9 cellular contexts compared by ENCODE assay signal in the genomic region with DNA sequence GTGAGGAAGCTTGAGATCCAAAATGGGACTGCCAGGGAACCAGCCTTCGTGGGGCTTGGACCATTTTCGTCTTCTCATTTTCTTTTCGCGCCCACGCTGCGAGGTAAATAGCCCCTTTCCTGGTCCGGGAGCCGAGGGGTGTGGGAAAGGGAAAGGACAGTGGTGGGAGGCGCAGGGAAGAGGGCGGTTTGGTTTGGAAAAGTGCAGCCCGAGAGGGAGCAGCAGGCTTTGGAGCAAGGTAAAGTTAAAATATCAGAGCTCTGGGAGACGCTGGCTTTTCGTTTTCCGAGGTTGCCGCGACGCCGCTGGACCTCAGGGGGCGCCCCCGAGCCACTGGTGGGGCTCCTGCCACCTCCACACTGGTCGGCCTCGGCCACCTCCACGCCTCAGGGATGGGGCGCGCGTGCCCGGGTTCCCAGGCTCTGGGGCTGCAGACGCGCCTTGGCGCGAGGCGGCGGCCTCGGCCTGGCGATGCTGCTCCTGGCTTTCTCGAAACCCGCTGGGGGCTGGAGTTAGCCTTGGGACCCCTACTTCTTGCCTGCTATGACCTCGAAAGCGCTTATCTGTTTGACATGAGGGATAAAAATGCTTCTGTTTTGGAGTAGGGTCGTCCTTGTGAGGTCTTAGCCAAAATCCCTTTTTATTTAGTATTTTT.
DNase-seq lines count a peak whose midpoint lies in the region; ATAC-seq and TF ChIP-seq lines count a peak whose summit lies in the region.
"Had no signal": no experiment of that assay in that cellular context is flagged by ENCODE, and none has a peak within 500 bp of the region (broad histone marks: within the 10 kb centered on the region; RNA-seq: fewer than 3 reads in every experiment).

No MANE protein-coding gene starts in this region.

- H3K36me3 ChIP-seq in BLaER1 treated with 17β-estradiol and CSF1 and Interleukin-3, amounts not matched to agents 10 nM and 100 nM, result peaks cover 0 to 7% (median 0%) of the 10 kb centered on the region in 11 experiments; a peak in 5 of 22 replicates
- peaks cover 16% of the 10 kb centered on the region; the same call in 1 of the 2 replicates for H3K36me3 ChIP-seq in HUES6 (ENCODE audit: control insufficient read depth, insufficient read depth, low read length)
- H3K36me3 ChIP-seq: neutrophil had no signal

- peaks cover 0 to 8% (median 4%) of the 10 kb centered on the region in 11 experiments; a peak in 6 of 22 replicates for H3K9me3 ChIP-seq in BLaER1 treated with 17β-estradiol and CSF1 and Interleukin-3, amounts not matched to agents 10 nM and 100 nM (replicated peaks in 1 of 11)
- H3K9me3 ChIP-seq in HUES6 (ENCODE audit: control insufficient read depth, insufficient read depth, low read depth, low read length), result no peaks in the 10 kb centered on the region
- H3K9me3 ChIP-seq: neutrophil had no signal

- peaks cover 19 to 51% (median 31%) of the 10 kb centered on the region in 10 experiments for H3K4me1 ChIP-seq in BLaER1 treated with 17β-estradiol and CSF1 and Interleukin-3, amounts not matched to agents 10 nM and 100 nM
- peaks cover 24% of the 10 kb centered on the region for H3K4me1 ChIP-seq in HUES6 (ENCODE audit: control insufficient read depth, insufficient read depth, low read length)

- peak overlapping the region in 2 of 11 experiments; percentile 91 to 94; a peak in 2 of 22 replicates for H3K9ac ChIP-seq in BLaER1 treated with 17β-estradiol and CSF1 and Interleukin-3, amounts not matched to agents 10 nM and 100 nM
- peak overlapping the region; percentile 99 for H3K9ac ChIP-seq in HUES6 (ENCODE audit: low read length)

- peaks cover 23 to 52% (median 38%) of the 10 kb centered on the region in 11 experiments for H3K27me3 ChIP-seq in BLaER1 treated with 17β-estradiol and CSF1 and Interleukin-3, amounts not matched to agents 10 nM and 100 nM
- no peaks in the 10 kb centered on the region for H3K27me3 ChIP-seq in HUES6 (ENCODE audit: control insufficient read depth, insufficient read depth, low read length)

- H3K27ac ChIP-seq in BLaER1 treated with 17β-estradiol and CSF1 and Interleukin-3, amounts not matched to agents 10 nM and 100 nM, result no peak overlapping the region
- no peak overlapping the region for H3K27ac ChIP-seq in HUES6 (ENCODE audit: low read depth, low read length)
- H3K27ac ChIP-seq: neutrophil had no signal

- TF ChIP-seq CTCF in choroid plexus epithelial cell (conservative IDR thresholded peaks at IDR 0.05; ENCODE audit: low read depth, low read length), result peak; percentile 78

- no peak for ATAC-seq in HG03135 (IDR thresholded peaks at IDR 0.05; ENCODE audit: unreplicated experiment)
- ATAC-seq in HG03565 (IDR thresholded peaks at IDR 0.05; ENCODE audit: unreplicated experiment), result no peak
- no peak for ATAC-seq in GM19467 (IDR thresholded peaks at IDR 0.05; ENCODE audit: unreplicated experiment)

- H3K4me2 ChIP-seq in BLaER1 treated with 17β-estradiol and CSF1 and Interleukin-3, amounts not matched to agents 10 nM and 100 nM, result peak overlapping the region; percentile 91 to 99 (median 96)

- H4K20me1 ChIP-seq in BLaER1 treated with 17β-estradiol and CSF1 and Interleukin-3, amounts not matched to agents 10 nM and 100 nM, result peaks cover 48 to 75% (median 71%) of the 10 kb centered on the region in 11 experiments

- H3K4me3 ChIP-seq in BLaER1 treated with 17β-estradiol and CSF1 and Interleukin-3, amounts not matched to agents 10 nM and 100 nM, result peak overlapping the region in 9 of 10 experiments; percentile 71 to 93 (median 82); a peak in 11 of 20 replicates
- H3K4me3 ChIP-seq in HUES6 (ENCODE audit: low read depth, low read length), result peak overlapping the region; percentile 94
- peak overlapping the region; percentile 84 for H3K4me3 ChIP-seq in choroid plexus epithelial cell (ENCODE audit: low read depth, low read length)

- DNase-seq in choroid plexus epithelial cell (ENCODE audit: low read depth) (peak; percentile 76), kidney tubule cell (ENCODE audit: low spot score) (peak; percentile 82)
- peak; percentile 41 for DNase-seq in stimulated activated CD8-positive, alpha-beta memory T cell treated with anti-CD3 and anti-CD28 coated beads, Interleukin-4, amount 100 ng/mL, for 48 hours
